In genomic region chr9:33161589-33162132, GRCh38 we compare ENCODE assay signal across 8 cellular contexts. TPM values are rescaled to one million over a fixed set of nuclear protein-coding genes. Genes with fewer than 3 reads are reported as not detected.
A peak's percentile ranks its signal among the peaks of the same experiment; 100 is the strongest.
DNase-seq lines count a peak whose midpoint lies in the region; ATAC-seq and TF ChIP-seq lines count a peak whose summit lies in the region.

No MANE protein-coding gene starts in this region.

- peak overlapping the region in 4 of 5 experiments; percentile 24 to 94 (median 90) for H3K27ac Mint-ChIP-seq in brain
- peak overlapping the region; percentile 92 to 98 (median 97) for H3K27ac Mint-ChIP-seq in naive thymus-derived CD8-positive, alpha-beta T cell

- ATAC-seq in naive thymus-derived CD8-positive, alpha-beta T cell, result no peak
- no peak for ATAC-seq in GM21367 (IDR thresholded peaks at IDR 0.05; ENCODE audit: unreplicated experiment)

- peaks cover 84% of the 10 kb centered on the region for H3K4me1 Mint-ChIP-seq in brain
- peaks cover 61 to 94% (median 92%) of the 10 kb centered on the region in 4 donors for H3K4me1 Mint-ChIP-seq in naive thymus-derived CD8-positive, alpha-beta T cell

- H3K4me3 Mint-ChIP-seq in brain, result peak overlapping the region in 2 of 5 experiments; percentile 20 to 70
- H3K4me3 Mint-ChIP-seq in naive thymus-derived CD8-positive, alpha-beta T cell, result peak overlapping the region in 9 of 10 donors; percentile 42 to 91 (median 74)

- peak overlapping the region; percentile 20 for H3K4me3 ChIP-seq in AG10803 (ENCODE audit: low read length)
- peak overlapping the region; percentile 64 for H3K4me3 ChIP-seq in LNCaP clone FGC (ENCODE audit: low read depth, low read length)

- H3K27me3 Mint-ChIP-seq in brain, result peaks cover 2% of the 10 kb centered on the region
- no peaks in the 10 kb centered on the region for H3K27me3 Mint-ChIP-seq in naive thymus-derived CD8-positive, alpha-beta T cell

- TF ChIP-seq CTCF in AG10803 (conservative IDR thresholded peaks at IDR 0.05; ENCODE audit: low read length) (no peak), LNCaP clone FGC (IDR thresholded peaks at IDR 0.05; ENCODE audit: control insufficient read depth, extremely low read depth, insufficient read depth) (no peak), brain (conservative IDR thresholded peaks at IDR 0.05) (no peak)

- no peak for DNase-seq in AG10803 (ENCODE audit: low read depth)
- peak; percentile 92 for DNase-seq in LNCaP clone FGC (ENCODE audit: low read depth)
- DNase-seq in naive thymus-derived CD8-positive, alpha-beta T cell, result no peak
- no peak for DNase-seq in medulla oblongata (ENCODE audit: extremely low spot score)
- DNase-seq in NK-92 treated with Interleukin-12 subunit alpha and Interleukin-12 subunit beta, amount 100 ng/mL, for 24 hours (lab: John Stamatoyannopoulos, UW), result no peak
- no peak for DNase-seq in iPS-NIHi11 (ENCODE audit: low spot score)

- H3K36me3 Mint-ChIP-seq in brain, result no peaks in the 10 kb centered on the region
- H3K36me3 Mint-ChIP-seq in naive thymus-derived CD8-positive, alpha-beta T cell, result no peaks in the 10 kb centered on the region

- POLR2A ChIA-PET in naive thymus-derived CD8-positive, alpha-beta T cell (lab: Charles Lee), result interaction anchor here (0.6 to 5.6 kb wide), 4 partner anchors 11 to 127 kb away, joined by 3 to 63 read pairs (median 4); no protein-coding TSS in a partner anchor

- no peaks in the 10 kb centered on the region for H3K9me3 Mint-ChIP-seq in brain
- H3K9me3 Mint-ChIP-seq in naive thymus-derived CD8-positive, alpha-beta T cell, result no peaks in the 10 kb centered on the region

RNA-seq across cellular contexts. Expression of gene B4GALT1, which starts 5.5 kb away (rescaled TPM):
- polyA plus RNA-seq in brain (ENCODE audit: insufficient read depth, low read depth, low replicate concordance), result 16.7 TPM
- total RNA-seq in naive thymus-derived CD8-positive, alpha-beta T cell, result 10 to 100 TPM; 28.7 to 30.8 TPM
- 10 to 100 TPM; 15.1 to 24.2 (median 18.6) TPM for polyA plus RNA-seq in naive thymus-derived CD8-positive, alpha-beta T cell
